In genomic region chr12:27217590-27217989, GRCh38 we compare ENCODE assay signal across 20 cellular contexts. TPM values are rescaled to one million over a fixed set of nuclear protein-coding genes. Genes with fewer than 3 reads are reported as not detected.
A peak's percentile ranks its signal among the peaks of the same experiment; 100 is the strongest.
DNase-seq lines count a peak whose midpoint lies in the region; ATAC-seq, FAIRE-seq and TF ChIP-seq lines count a peak whose summit lies in the region.
"Had no signal": no experiment of that assay in that cellular context is flagged by ENCODE, and none has a peak within 500 bp of the region (broad histone marks: within the 10 kb centered on the region; RNA-seq: fewer than 3 reads in every experiment).

No MANE protein-coding gene starts in this region.

- H3K9me3 ChIP-seq in A549 (no peaks in the 10 kb centered on the region), IMR-90 (ENCODE audit: control insufficient read depth, insufficient read depth, low read length) (no peaks in the 10 kb centered on the region), smooth muscle cell (replicated peaks; ENCODE audit: low read depth) (no peaks in the 10 kb centered on the region)
- H3K9me3 ChIP-seq: Caco-2, HAP-1 had no signal

- H3K4me2 ChIP-seq in A549 (no peak overlapping the region), IMR-90 (ENCODE audit: low read depth, low read length) (no peak overlapping the region), smooth muscle cell (no peak overlapping the region)
- H3K4me2 ChIP-seq: BLaER1 had no signal

- H3K36me3 ChIP-seq in IMR-90 (ENCODE audit: control insufficient read depth, insufficient read depth, low read length) (no peaks in the 10 kb centered on the region), smooth muscle cell (ENCODE audit: low read depth) (no peaks in the 10 kb centered on the region)
- H3K36me3 ChIP-seq: BLaER1, HAP-1 had no signal

- no peak overlapping the region for H3K4ac ChIP-seq in IMR-90 (ENCODE audit: low read depth, low read length)

- no peak overlapping the region for H4K91ac ChIP-seq in IMR-90 (ENCODE audit: insufficient read depth, low read depth, low read length)

- H2BK5ac ChIP-seq in IMR-90 (ENCODE audit: low read depth, low read length, poor library complexity, severe bottlenecking), result no peak overlapping the region

- H4K5ac ChIP-seq in IMR-90 (ENCODE audit: low read depth, low read length), result no peak overlapping the region

- H3K9me3 Mint-ChIP-seq in natural killer cell treated with Interleukin-12 subunit alpha and Interleukin-12 subunit beta and Interleukin-15 and Interleukin-18, amount 100 ng/mL, for 72 hours, result no peaks in the 10 kb centered on the region
- H3K9me3 Mint-ChIP-seq: CD8-positive, alpha-beta T cell; HFFc6 had no signal

- no peak overlapping the region for H4K8ac ChIP-seq in IMR-90 (ENCODE audit: low read depth in 2 of 2, low read length in 2 of 2)

- no peak for TF ChIP-seq EP300 in A549 (IDR thresholded peaks at IDR 0.05)

- H3K56ac ChIP-seq in IMR-90 (ENCODE audit: extremely low read depth, insufficient read depth, low read length), result no peak overlapping the region

- H3K18ac ChIP-seq in IMR-90 (ENCODE audit: low read depth, low read length), result no peak overlapping the region

- no peak for TF ChIP-seq POLR2A in A549 (IDR thresholded peaks at IDR 0.05; ENCODE audit: low read length)
- no peak for TF ChIP-seq POLR2A in IMR-90 (IDR thresholded peaks at IDR 0.05; ENCODE audit: low read depth, low read length)

- no peak overlapping the region for H2BK20ac ChIP-seq in IMR-90 (ENCODE audit: low read depth, low read length)

- no peak overlapping the region for H3K4me3 Mint-ChIP-seq in natural killer cell treated with Interleukin-12 subunit alpha and Interleukin-12 subunit beta and Interleukin-15 and Interleukin-18, amount 100 ng/mL, for 72 hours
- H3K4me3 Mint-ChIP-seq: B cell; CD4-positive, CD25-positive, alpha-beta regulatory T cell; CD8-positive, alpha-beta T cell; HFFc6 had no signal

- H3K23ac ChIP-seq in IMR-90 (ENCODE audit: low read depth, low read length), result no peak overlapping the region

- no peaks in the 10 kb centered on the region; the same call in 1 of the 2 replicates for H3K9me1 ChIP-seq in IMR-90 (ENCODE audit: insufficient read depth, low read length)

- H3K4me3 ChIP-seq in A549 (no peak overlapping the region), IMR-90 (ENCODE audit: insufficient read depth, low read depth, low read length) (no peak overlapping the region), smooth muscle cell (no peak overlapping the region)
- H3K4me3 ChIP-seq: BLaER1, GM23248, HAP-1 had no signal

- H3K79me1 ChIP-seq in IMR-90 (ENCODE audit: low read depth in 1 of 2, low read length in 2 of 2), result no peaks in the 10 kb centered on the region

- H2BK15ac ChIP-seq in IMR-90 (ENCODE audit: low read depth, low read length), result no peak overlapping the region

- no peaks in the 10 kb centered on the region for H3K36me3 Mint-ChIP-seq in natural killer cell treated with Interleukin-12 subunit alpha and Interleukin-12 subunit beta and Interleukin-15 and Interleukin-18, amount 100 ng/mL, for 72 hours
- H3K36me3 Mint-ChIP-seq: CD4-positive, CD25-positive, alpha-beta regulatory T cell; CD8-positive, alpha-beta T cell had no signal

- H2BK120ac ChIP-seq in IMR-90 (ENCODE audit: low read depth, low read length), result no peak overlapping the region

- intact Hi-C loops in IMR-90 (cut with micrococcal nuclease), result no loop called here

- WGBS in A549 (ENCODE audit: missing lambda C conversion rate), result 86% methylated on average over 2 of the region's 2 CpGs
- WGBS in IMR-90 (ENCODE audit: extremely low coverage in 2 of 2, insufficient read length in 1 of 2), 2 experiments, result no CpG with 5 or more reads among the region's 2 CpGs
- 94% methylated on average over 2 of the region's 2 CpGs for WGBS in smooth muscle cell (ENCODE audit: low lambda C conversion rate)

- ATAC-seq in A549, result no peak
- ATAC-seq in IMR-90 (ENCODE audit: low read depth), result no peak
- ATAC-seq in natural killer cell treated with Interleukin-12 subunit alpha and Interleukin-12 subunit beta and Interleukin-15 and Interleukin-18, amount 100 ng/mL, for 72 hours, result no peak
- ATAC-seq: CD8-positive, alpha-beta T cell had no signal

- TF ChIP-seq RAD21 in A549 (conservative IDR thresholded peaks at IDR 0.05 in 1 of 2, IDR thresholded peaks at IDR 0.05 in 1 of 2), result no peak
- TF ChIP-seq RAD21 in IMR-90 (IDR thresholded peaks at IDR 0.05; ENCODE audit: low read length), result no peak

- H3K27me3 Mint-ChIP-seq in natural killer cell treated with Interleukin-12 subunit alpha and Interleukin-12 subunit beta and Interleukin-15 and Interleukin-18, amount 100 ng/mL, for 72 hours, result no peaks in the 10 kb centered on the region
- H3K27me3 Mint-ChIP-seq: B cell; CD4-positive, CD25-positive, alpha-beta regulatory T cell had no signal

- POLR2A ChIA-PET in A549 (lab: Yijun Ruan, JAX) (no interaction called here), IMR-90 (lab: Charles Lee; ENCODE audit: unreplicated experiment) (no interaction called here)

- in situ Hi-C loops in IMR-90 (cut with MboI; ENCODE audit: low sequenced_read_pairs), result no loop called here

- H3K27me3 ChIP-seq in IMR-90 (ENCODE audit: control insufficient read depth, insufficient read depth, low read length) (no peaks in the 10 kb centered on the region), smooth muscle cell (ENCODE audit: low read depth) (no peaks in the 10 kb centered on the region)
- H3K27me3 ChIP-seq: BLaER1 had no signal

- no peak overlapping the region for H3K9ac ChIP-seq in IMR-90 (ENCODE audit: low read depth, low read length)
- H3K9ac ChIP-seq in smooth muscle cell (ENCODE audit: low read depth), result no peak overlapping the region
- H3K9ac ChIP-seq: BLaER1, GM23248 had no signal

- H3K4me1 ChIP-seq in A549 (no peaks in the 10 kb centered on the region), IMR-90 (ENCODE audit: control insufficient read depth, insufficient read depth, low read length) (peaks cover 5% of the 10 kb centered on the region), smooth muscle cell (ENCODE audit: low read depth) (no peaks in the 10 kb centered on the region)
- H3K4me1 ChIP-seq: BLaER1, Caco-2, HAP-1 had no signal

- no peak overlapping the region for H3K27ac Mint-ChIP-seq in natural killer cell treated with Interleukin-12 subunit alpha and Interleukin-12 subunit beta and Interleukin-15 and Interleukin-18, amount 100 ng/mL, for 72 hours
- H3K27ac Mint-ChIP-seq: B cell; CD4-positive, CD25-positive, alpha-beta regulatory T cell; CD8-positive, alpha-beta T cell; HFFc6 had no signal

- BruUV-seq in IMR-90 (replicated peaks; lab: Mats Ljungman, UMichigan), result no TSS peak

- no peak overlapping the region for H3K27ac ChIP-seq in A549
- H3K27ac ChIP-seq in IMR-90 (ENCODE audit: insufficient read depth, low read length), result no peak overlapping the region
- H3K27ac ChIP-seq in smooth muscle cell (ENCODE audit: low read depth), result no peak overlapping the region
- H3K27ac ChIP-seq: BLaER1, C4-2B, GM23248 had no signal

- FAIRE-seq in A549 (lab: Jason Lieb, UNC) (no peak), GM18507 (lab: Jason Lieb, UNC) (peak; percentile 62)
- FAIRE-seq: G401.6 had no signal

- no peak overlapping the region for H3K14ac ChIP-seq in IMR-90 (replicated peaks; ENCODE audit: low read depth, low read length)

- no peak overlapping the region for H2AK5ac ChIP-seq in IMR-90 (ENCODE audit: low read depth, low read length)

- no peak overlapping the region for H2AK9ac ChIP-seq in IMR-90 (replicated peaks; ENCODE audit: low read depth, low read length, poor library complexity)

- no peaks in the 10 kb centered on the region for H3F3A ChIP-seq in smooth muscle cell (ENCODE audit: low read depth)

- TF ChIP-seq CTCF in A549 (IDR thresholded peaks at IDR 0.05) (no peak), IMR-90 (conservative IDR thresholded peaks at IDR 0.05; ENCODE audit: low read depth, low read length) (no peak), smooth muscle cell (IDR thresholded peaks at IDR 0.05; ENCODE audit: borderline replicate concordance, insufficient read depth, poor library complexity, severe bottlenecking) (no peak)

- H3K79me2 ChIP-seq in smooth muscle cell (ENCODE audit: low read depth), result no peaks in the 10 kb centered on the region

- H4K20me1 ChIP-seq in IMR-90 (ENCODE audit: insufficient read depth, low read length), result no peaks in the 10 kb centered on the region
- no peaks in the 10 kb centered on the region for H4K20me1 ChIP-seq in smooth muscle cell (ENCODE audit: low read depth)
- H4K20me1 ChIP-seq: BLaER1 had no signal

- H2AFZ ChIP-seq in IMR-90 (replicated peaks; ENCODE audit: low read length, poor library complexity), result no peak overlapping the region
- H2AFZ ChIP-seq in smooth muscle cell (ENCODE audit: low read depth), result peak overlapping the region; percentile 43
- H2AFZ ChIP-seq: GM23248 had no signal

- CTCF ChIA-PET in A549 (lab: Yijun Ruan, JAX), result interaction anchor here (0.6 to 1.2 kb wide), 3 partner anchors 17 to 54 kb away, joined by 3 to 4 read pairs (median 3); no protein-coding TSS in a partner anchor
- CTCF ChIA-PET in IMR-90 (lab: Yijun Ruan, JAX), result no interaction called here

- dilution Hi-C loops in IMR-90 (cut with HindIII; ENCODE audit: low sequenced_read_pairs, unreplicated experiment), result no loop called here

- H3K4me1 Mint-ChIP-seq in natural killer cell treated with Interleukin-12 subunit alpha and Interleukin-12 subunit beta and Interleukin-15 and Interleukin-18, amount 100 ng/mL, for 72 hours (ENCODE audit: low read depth in 2 of 2), result peaks cover 0 to 6% of the 10 kb centered on the region in 2 donors

- DNase-seq in A549 (ENCODE audit: low read depth in 1 of 2, low spot score in 1 of 2) (no peak), GM18507 (ENCODE audit: extremely low spot score, insufficient read length, low read depth) (no peak), IMR-90 (no peak), smooth muscle cell (lab: John Stamatoyannopoulos, UW; ENCODE audit: unreplicated experiment) (no peak), LoVo (ENCODE audit: low spot score) (no peak), AML-193 (lab: John Stamatoyannopoulos, UW) (no peak)
- no peak for DNase-seq in natural killer cell treated with Interleukin-12 subunit alpha and Interleukin-12 subunit beta and Interleukin-15 and Interleukin-18, amount 100 ng/mL, for 72 hours (ENCODE audit: low spot score)
- DNase-seq: 8988T; Caco-2; CD4-positive, CD25-positive, alpha-beta regulatory T cell; CD8-positive, alpha-beta T cell; DMS153; DND-41; GM23248; HFFc6 had no signal

RNA-seq across cellular contexts. Expression of gene STK38L, which starts 26.5 kb away (rescaled TPM):
- polyA plus RNA-seq in A549 (2011; rRNA removed), result 24.2 and 32.2 TPM in 2 replicates
- polyA plus RNA-seq in A549 (2012; cell fraction: cytosol; rRNA removed), result 3.6 and 4.2 TPM in 2 replicates
- 1.9 and 3.4 TPM in 2 replicates for polyA plus RNA-seq in A549 (2012; cell fraction: nucleus; rRNA removed)
- 13.9 to 17.3 TPM (median 16.3 TPM) in 3 replicates for polyA plus RNA-seq in A549 (2017; fragmentation: RNase III; extraction: RNeasy Plus Mini Kit Qiagen cat#74134 plus additional on column Dnase treatment)
- 7.5 and 8.0 TPM in 2 replicates for polyA minus RNA-seq in A549 (2011; rRNA and poly(A)+ RNA removed)
- 7.2 and 15.3 TPM in 2 replicates for total RNA-seq in IMR-90 (2012; rRNA removed)
- polyA plus RNA-seq in IMR-90 (2012; rRNA removed), result 4.1 and 5.1 TPM in 2 replicates
- 0.58 and 1.9 TPM in 2 replicates for polyA plus RNA-seq in IMR-90 (2012; cell fraction: cytosol; rRNA removed)
- 0.64 and 8.8 TPM in 2 replicates for polyA plus RNA-seq in IMR-90 (2012; cell fraction: nucleus; rRNA removed; ENCODE audit: low replicate concordance)
- 178 and 190 TPM in 2 replicates for total RNA-seq in smooth muscle cell
- 57.8 and 82.7 TPM in 2 replicates for polyA plus RNA-seq in smooth muscle cell
- total RNA-seq in natural killer cell treated with Interleukin-12 subunit alpha and Interleukin-12 subunit beta and Interleukin-15 and Interleukin-18, amount 100 ng/mL, for 72 hours, result 10 to 100 TPM; 13.7 to 14.5 TPM

Comparison
In these comparisons a context has a peak if more than half of its experiments do, and no peak if none do; other contexts are left out.
1. RNA of gene STK38L, which starts 26.5 kb away (total RNA-seq): 178 to 190 TPM in smooth muscle cell; 13.7 to 14.5 TPM in natural killer cell treated with Interleukin-12 subunit alpha and Interleukin-12 subunit beta and Interleukin-15 and Interleukin-18, amount 100 ng/mL, for 72 hours and 7.2 to 15.3 TPM in IMR-90; every median in the first group is over 10 times any median in the second.